Comparison of ENCODE assay signal across 7 cellular contexts in the genomic region with DNA sequence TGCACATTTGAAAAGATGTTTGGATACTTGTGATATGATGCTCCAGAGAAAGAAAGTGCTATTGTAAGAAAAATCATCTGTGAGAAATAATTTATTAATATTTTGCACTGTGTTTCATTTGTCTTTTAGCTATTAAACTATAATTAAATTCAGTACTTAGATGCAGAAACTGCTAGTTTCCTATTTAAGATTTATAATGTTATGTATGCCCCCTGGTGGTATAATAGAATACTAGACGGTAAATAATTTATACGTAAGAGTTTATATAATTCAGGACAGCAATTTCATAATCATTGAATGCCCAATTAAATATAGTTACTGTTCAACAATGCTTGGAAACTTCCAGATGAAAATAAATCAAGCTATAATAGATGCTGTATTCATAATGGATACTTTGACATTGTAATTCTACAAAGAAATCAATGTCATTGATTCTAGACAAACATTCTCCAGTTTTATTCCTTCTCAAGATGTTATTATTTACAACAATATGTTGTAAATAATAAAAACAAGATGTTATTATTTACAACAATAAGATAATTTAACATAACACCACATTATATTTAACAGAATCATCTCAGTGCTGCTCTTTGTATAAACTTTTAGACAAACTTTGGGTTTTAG.
A peak's percentile ranks its signal among the peaks of the same experiment; 100 is the strongest.
DNase-seq lines count a peak whose midpoint lies in the region; ATAC-seq, FAIRE-seq and TF ChIP-seq lines count a peak whose summit lies in the region.

No MANE protein-coding gene starts in this region.

- no peak overlapping the region for H2BK120ac ChIP-seq in neuronal stem cell (ENCODE audit: low read depth, low read length)

- DNase-seq in GM10266 (ENCODE audit: extremely low spot score) = peak; percentile 8
- DNase-seq in NCI-H1694 treated with DMSO at 0.1 percent for 48 hours (lab: John Stamatoyannopoulos, UW) = peak; percentile 60
- DNase-seq in astrocyte (ENCODE audit: low read depth) = peak; percentile 20
- DNase-seq in HepG2 (ENCODE audit: low spot score) = peak; percentile 9
- no peak for DNase-seq in neuronal stem cell (ENCODE audit: low spot score)
- no peak for DNase-seq in stimulated activated CD4-positive, alpha-beta T cell treated with anti-CD3 and anti-CD28 coated beads, Interleukin-15, amount 100 ng/mL, for 24 hours

- H3K4me3 ChIP-seq in astrocyte (ENCODE audit: insufficient read depth, low read depth, low read length) = no peak overlapping the region
- no peak overlapping the region for H3K4me3 ChIP-seq in HepG2 (replicated peaks in 1 of 3; ENCODE audit: insufficient read depth in 1 of 3, low read depth in 2 of 3, low read length in 3 of 3)
- H3K4me3 ChIP-seq in neuronal stem cell (ENCODE audit: low read length in 2 of 2) = no peak overlapping the region

- H3K79me2 ChIP-seq in astrocyte (ENCODE audit: insufficient read depth, low read length) (no peaks in the 10 kb centered on the region), HepG2 (ENCODE audit: insufficient read depth, low read length) (no peaks in the 10 kb centered on the region)

- intact Hi-C loops in HepG2 (cut with micrococcal nuclease; ENCODE audit: unreplicated experiment) = loop anchor here (1.0 kb wide), 1 partner anchor 184 kb away; no protein-coding TSS in a partner anchor

- H4K8ac ChIP-seq in neuronal stem cell (ENCODE audit: low read depth, low read length) = no peak overlapping the region

- BruUV-seq in HepG2 (replicated peaks; lab: Mats Ljungman, UMichigan) = no TSS peak

- no peaks in the 10 kb centered on the region for H3K79me1 ChIP-seq in neuronal stem cell (ENCODE audit: low read depth, low read length)

- H3K27ac ChIP-seq in astrocyte (ENCODE audit: low read depth, low read length) = no peak overlapping the region
- no peak overlapping the region for H3K27ac ChIP-seq in HepG2 (ENCODE audit: extremely low read length, insufficient read depth, low read length)
- no peak overlapping the region for H3K27ac ChIP-seq in neuronal stem cell (replicated peaks; ENCODE audit: low read length)

- TF ChIP-seq RAD21 in HepG2 (CRISPR knock-in tag; IDR thresholded peaks at IDR 0.05) = no peak

- peak overlapping the region; percentile 32 for H3K4me2 ChIP-seq in astrocyte (ENCODE audit: low read length)
- no peak overlapping the region for H3K4me2 ChIP-seq in HepG2 (ENCODE audit: low read depth, low read length)
- H3K4me2 ChIP-seq in neuronal stem cell (ENCODE audit: insufficient read depth, low read length, poor library complexity, severe bottlenecking) = no peak overlapping the region

- TF ChIP-seq EP300 in HepG2 (IDR thresholded peaks at IDR 0.05; ENCODE audit: low read depth in 2 of 2, low read length in 2 of 2) (no peak), HepG2 (CRISPR knock-in tag; IDR thresholded peaks at IDR 0.05; ENCODE audit: borderline replicate concordance) (no peak)

- H2AK5ac ChIP-seq in neuronal stem cell (ENCODE audit: low read depth, low read length) = no peak overlapping the region

- no peak for TF ChIP-seq POLR2A in HepG2 (IDR thresholded peaks at IDR 0.05; ENCODE audit: insufficient read depth in 1 of 2, low read depth in 2 of 2, low read length in 2 of 2)

- peaks cover 3% of the 10 kb centered on the region for H3K4me1 Mint-ChIP-seq in astrocyte (ENCODE audit: low read depth, unreplicated experiment)

- in situ Hi-C loops in HepG2 (cut with HindIII; ENCODE audit: extremely low pct_ligation_motif_present, low pct_unique_long_range_greater_than_20kb) = no loop called here

- CTCF ChIA-PET in HepG2 (lab: Yijun Ruan, JAX; ENCODE audit: low intra/inter-chr PET ratio, low total read pairs) = interaction anchor here (1.1 to 1.2 kb wide), 2 partner anchors 185 to 934 kb away, joined by 3 to 4 read pairs; no protein-coding TSS in a partner anchor

- no peak overlapping the region for H2BK12ac ChIP-seq in neuronal stem cell (ENCODE audit: low read length)

- H3K9ac ChIP-seq in astrocyte (ENCODE audit: low read length) (no peak overlapping the region), HepG2 (ENCODE audit: insufficient read depth, low read depth, low read length) (no peak overlapping the region), neuronal stem cell (ENCODE audit: low read depth, low read length, poor library complexity) (no peak overlapping the region)

- no peak overlapping the region for H3K14ac ChIP-seq in neuronal stem cell (ENCODE audit: low read length)

- no peak for TF ChIP-seq CTCF in GM10266 (IDR thresholded peaks at IDR 0.05; ENCODE audit: control insufficient read depth, insufficient read depth, low read depth, missing control alignments)
- TF ChIP-seq CTCF in astrocyte (IDR thresholded peaks at IDR 0.05; ENCODE audit: insufficient read depth, low read depth, low read length) = peak; percentile 42
- TF ChIP-seq CTCF in HepG2 (CRISPR knock-in tag; IDR thresholded peaks at IDR 0.05) = no peak

- H3K36me3 ChIP-seq in astrocyte (ENCODE audit: insufficient read depth, low read length) = no peaks in the 10 kb centered on the region
- no peaks in the 10 kb centered on the region for H3K36me3 ChIP-seq in HepG2 (replicated peaks in 1 of 2; ENCODE audit: control insufficient read depth in 1 of 2, insufficient read depth in 2 of 2, low read length in 2 of 2)
- no peaks in the 10 kb centered on the region for H3K36me3 ChIP-seq in neuronal stem cell (replicated peaks in 1 of 2; ENCODE audit: control insufficient read depth in 2 of 2, insufficient read depth in 2 of 2, low read length in 2 of 2)

- H3K4me1 ChIP-seq in astrocyte (ENCODE audit: insufficient read depth, low read length) (no peaks in the 10 kb centered on the region), HepG2 (ENCODE audit: insufficient read depth, low read length) (no peaks in the 10 kb centered on the region), neuronal stem cell (ENCODE audit: control insufficient read depth in 2 of 2, insufficient read depth in 1 of 2, low read depth in 1 of 2, low read length in 2 of 2) (no peaks in the 10 kb centered on the region)

- H3K23ac ChIP-seq in neuronal stem cell (ENCODE audit: low read depth, low read length, poor library complexity) = no peak overlapping the region

- no peaks in the 10 kb centered on the region for H3K27me3 Mint-ChIP-seq in astrocyte (ENCODE audit: low read depth, unreplicated experiment)

- H4K20me1 ChIP-seq in astrocyte (ENCODE audit: insufficient read depth, low read length) = no peaks in the 10 kb centered on the region
- no peaks in the 10 kb centered on the region for H4K20me1 ChIP-seq in HepG2 (ENCODE audit: insufficient read depth, low read length)

- H2BK5ac ChIP-seq in neuronal stem cell (ENCODE audit: low read length) = no peak overlapping the region

- H3K4ac ChIP-seq in neuronal stem cell (ENCODE audit: low read length) = no peak overlapping the region

- no peaks in the 10 kb centered on the region for H3K27me3 ChIP-seq in astrocyte (ENCODE audit: insufficient read depth, low read length)
- H3K27me3 ChIP-seq in HepG2 (ENCODE audit: control insufficient read depth in 1 of 2, insufficient read depth in 2 of 2, low read length in 2 of 2) = no peaks in the 10 kb centered on the region
- H3K27me3 ChIP-seq in neuronal stem cell (ENCODE audit: control insufficient read depth in 3 of 3, insufficient read depth in 3 of 3, low read depth in 1 of 3, low read length in 3 of 3) = no peaks in the 10 kb centered on the region

- no peak overlapping the region for H3K27ac Mint-ChIP-seq in astrocyte (ENCODE audit: unreplicated experiment)

- POLR2A ChIA-PET in HepG2 (lab: Yijun Ruan, JAX) = no interaction called here

- no peak overlapping the region for H4K91ac ChIP-seq in neuronal stem cell (ENCODE audit: low read depth, low read length, poor library complexity)

- no peak overlapping the region for H3K18ac ChIP-seq in neuronal stem cell (ENCODE audit: low read length)

- no peaks in the 10 kb centered on the region for H3K36me3 Mint-ChIP-seq in astrocyte (ENCODE audit: low read depth, unreplicated experiment)

- H3K9me3 ChIP-seq in astrocyte (ENCODE audit: insufficient read depth, low read depth, low read length) (no peaks in the 10 kb centered on the region), HepG2 (ENCODE audit: low read length) (no peaks in the 10 kb centered on the region), neuronal stem cell (replicated peaks in 1 of 2; ENCODE audit: control insufficient read depth in 2 of 2, insufficient read depth in 1 of 2, low read depth in 1 of 2, low read length in 2 of 2) (no peaks in the 10 kb centered on the region)

- no peak for FAIRE-seq in astrocyte (lab: Jason Lieb, UNC)
- no peak for FAIRE-seq in HepG2 (lab: Jason Lieb, UNC)

- ATAC-seq in HepG2 (no peak), HG03196 (IDR thresholded peaks at IDR 0.05; ENCODE audit: unreplicated experiment) (no peak)

- no peaks in the 10 kb centered on the region for H3K9me3 Mint-ChIP-seq in astrocyte (ENCODE audit: unreplicated experiment)

- no peak overlapping the region for H2BK15ac ChIP-seq in neuronal stem cell (ENCODE audit: low read length)

- 9% methylated on average over 2 of the region's 2 CpGs for WGBS in HepG2 (ENCODE audit: low lambda C conversion rate)
- WGBS in neuronal stem cell (ENCODE audit: extremely low coverage in 2 of 2, insufficient read length in 2 of 2, insufficient replicate concordance in 1 of 2), 2 donors = no CpG with 5 or more reads among the region's 2 CpGs

- H2AFZ ChIP-seq in astrocyte (ENCODE audit: low read depth, low read length) (no peak overlapping the region), HepG2 (ENCODE audit: low read length) (no peak overlapping the region), neuronal stem cell (ENCODE audit: low read length) (no peak overlapping the region)

- no peak overlapping the region for H3K4me3 Mint-ChIP-seq in astrocyte (ENCODE audit: unreplicated experiment)

TF ChIP-seq in HepG2, 621 proteins besides CTCF, POLR2A, EP300 and RAD21 (continues in another document):
- TF ChIP-seq STAG1 (CRISPR knock-in tag; IDR thresholded peaks at IDR 0.05) = peak; percentile 56
- TF ChIP-seq, protein P1, sequence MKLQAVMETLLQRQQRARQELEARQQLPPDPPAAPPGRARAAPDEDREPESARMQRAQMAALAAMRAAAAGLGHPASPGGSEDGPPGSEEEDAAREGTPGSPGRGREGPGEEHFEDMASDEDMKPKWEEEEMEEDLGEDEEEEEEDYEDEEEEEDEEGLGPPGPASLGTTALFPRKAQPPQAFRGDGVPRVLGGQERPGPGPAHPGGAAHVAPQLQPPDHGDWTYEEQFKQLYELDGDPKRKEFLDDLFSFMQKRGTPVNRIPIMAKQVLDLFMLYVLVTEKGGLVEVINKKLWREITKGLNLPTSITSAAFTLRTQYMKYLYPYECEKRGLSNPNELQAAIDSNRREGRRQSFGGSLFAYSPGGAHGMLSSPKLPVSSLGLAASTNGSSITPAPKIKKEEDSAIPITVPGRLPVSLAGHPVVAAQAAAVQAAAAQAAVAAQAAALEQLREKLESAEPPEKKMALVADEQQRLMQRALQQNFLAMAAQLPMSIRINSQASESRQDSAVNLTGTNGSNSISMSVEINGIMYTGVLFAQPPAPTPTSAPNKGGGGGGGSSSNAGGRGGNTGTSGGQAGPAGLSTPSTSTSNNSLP (IDR thresholded peaks at IDR 0.05; ENCODE audit: low read depth, low read length) = peak; percentile 75; the same call in 1 of the 2 replicates
- TF ChIP-seq ZNF207 (IDR thresholded peaks at IDR 0.05; ENCODE audit: borderline replicate concordance) = no peak

Comparison
In these comparisons a context has a peak if more than half of its experiments do, and no peak if none do; other contexts are left out.
1. DNase-seq: peak in GM10266 (single experiment), NCI-H1694 treated with DMSO at 0.1 percent for 48 hours (single experiment), astrocyte (single experiment) and HepG2 (single experiment); none in neuronal stem cell (single experiment) and stimulated activated CD4-positive, alpha-beta T cell treated with anti-CD3 and anti-CD28 coated beads, Interleukin-15, amount 100 ng/mL, for 24 hours (single experiment).